Comparison of ENCODE assay signal across 19 cellular contexts in genomic region chr2:151767536-151767935, GRCh38. TPM values are rescaled to one million over a fixed set of nuclear protein-coding genes. Genes with fewer than 3 reads are reported as not detected.
A peak's percentile ranks its signal among the peaks of the same experiment; 100 is the strongest.
DNase-seq lines count a peak whose midpoint lies in the region; ATAC-seq and TF ChIP-seq lines count a peak whose summit lies in the region.
"Had no signal": no experiment of that assay in that cellular context is flagged by ENCODE, and none has a peak within 500 bp of the region (broad histone marks: within the 10 kb centered on the region; RNA-seq: fewer than 3 reads in every experiment).

No MANE protein-coding gene starts in this region.

- no peak overlapping the region for H2BK120ac ChIP-seq in mesenchymal stem cell (ENCODE audit: low read depth, low read length)

- H3K18ac ChIP-seq in mesenchymal stem cell (ENCODE audit: low read depth in 1 of 2, low read length in 2 of 2) = no peak overlapping the region

- TF ChIP-seq CTCF in natural killer cell (IDR thresholded peaks at IDR 0.05) (no peak), gastroesophageal sphincter (IDR thresholded peaks at IDR 0.05) (no peak)

- H4K8ac ChIP-seq in mesenchymal stem cell (ENCODE audit: low read length) = no peak overlapping the region

- H4K91ac ChIP-seq in mesenchymal stem cell (ENCODE audit: low read length) = no peak overlapping the region

- WGBS in mesenchymal stem cell = 69% methylated on average over 2 of the region's 2 CpGs
- 46 to 90% methylated on average over 2 of the region's 2 CpGs for WGBS in gastroesophageal sphincter (ENCODE audit: low coverage in 1 of 2), 2 donors

- no peaks in the 10 kb centered on the region for H3K79me1 ChIP-seq in mesenchymal stem cell (replicated peaks; ENCODE audit: low read length, poor library complexity, severe bottlenecking)

- H3K9me3 Mint-ChIP-seq in natural killer cell = peaks cover 0 to 3% of the 10 kb centered on the region in 2 donors
- no peaks in the 10 kb centered on the region for H3K9me3 Mint-ChIP-seq in natural killer cell treated with Interleukin-12 subunit alpha and Interleukin-12 subunit beta and Interleukin-15 and Interleukin-18, amount 100 ng/mL, for 72 hours

- H3K9me3 ChIP-seq in mesenchymal stem cell (ENCODE audit: control insufficient read depth, low read length) = no peaks in the 10 kb centered on the region
- no peaks in the 10 kb centered on the region for H3K9me3 ChIP-seq in gastroesophageal sphincter
- H3K9me3 ChIP-seq: pancreas had no signal

- no peak overlapping the region for H2AK5ac ChIP-seq in mesenchymal stem cell (ENCODE audit: low read length, severe bottlenecking)

- no peak overlapping the region for H3K4me2 ChIP-seq in mesenchymal stem cell (ENCODE audit: low read length, poor library complexity, severe bottlenecking)

- H3K14ac ChIP-seq in mesenchymal stem cell (ENCODE audit: low read length in 2 of 2) = no peak overlapping the region

- H3K36me3 Mint-ChIP-seq in natural killer cell = no peaks in the 10 kb centered on the region
- no peaks in the 10 kb centered on the region for H3K36me3 Mint-ChIP-seq in natural killer cell treated with Interleukin-12 subunit alpha and Interleukin-12 subunit beta and Interleukin-15 and Interleukin-18, amount 100 ng/mL, for 72 hours

- H3K36me3 ChIP-seq in mesenchymal stem cell (ENCODE audit: control insufficient read depth in 1 of 2, insufficient read depth in 2 of 2, low read depth in 1 of 2, low read length in 2 of 2) = peaks cover 0 to 7% of the 10 kb centered on the region in 2 experiments
- H3K36me3 ChIP-seq in gastroesophageal sphincter = no peaks in the 10 kb centered on the region
- H3K36me3 ChIP-seq: pancreas had no signal

- TF ChIP-seq POLR2A in gastroesophageal sphincter (IDR thresholded peaks at IDR 0.05) = no peak

- DNase-seq in natural killer cell (no peak), RKO (ENCODE audit: low spot score) (peak; percentile 5), mesenchymal stem cell (peak; percentile 16)
- no peak for DNase-seq in natural killer cell treated with Interleukin-12 subunit alpha and Interleukin-12 subunit beta and Interleukin-15 and Interleukin-18, amount 100 ng/mL, for 72 hours (ENCODE audit: low spot score)
- DNase-seq: 8988T; activated CD8-positive, alpha-beta T cell treated with anti-CD3 and anti-CD28 coated beads, Interleukin-2, amount 10 ng/mL, durations not matched to agents 7 days and 5 days; activated naive CD4-positive, alpha-beta T cell treated with anti-CD3 and anti-CD28 coated beads, Interleukin-2, amount 50 U/mL, for 16 hours; activated T-cell treated with anti-CD3 and anti-CD28 coated beads, Interleukin-2, amount 50 U/mL, for 4 hours; KG1; NCI-H1105; NCI-H524 treated with DMSO at 0.1 percent for 48 hours; pancreas; SHP77 treated with DMSO at 0.1 percent for 48 hours; stimulated activated CD4-positive, alpha-beta T cell treated with anti-CD3 and anti-CD28 coated beads, Interleukin-4, amount 100 ng/mL, for 1 hour had no signal

- no peak for TF ChIP-seq EP300 in gastroesophageal sphincter (IDR thresholded peaks at IDR 0.05)

- intact Hi-C loops in natural killer cell (cut with micrococcal nuclease) = no loop called here

- no peak overlapping the region for H3K4me3 Mint-ChIP-seq in natural killer cell
- no peak overlapping the region for H3K4me3 Mint-ChIP-seq in natural killer cell treated with Interleukin-12 subunit alpha and Interleukin-12 subunit beta and Interleukin-15 and Interleukin-18, amount 100 ng/mL, for 72 hours
- H3K4me3 Mint-ChIP-seq: activated CD8-positive, alpha-beta T cell treated with anti-CD3 and anti-CD28 coated beads, Interleukin-2, amount 10 ng/mL, durations not matched to agents 7 days and 5 days; activated T-cell treated with anti-CD3 and anti-CD28 coated beads, Interleukin-2, amount 50 U/mL, for 4 hours; CD14-positive monocyte had no signal

- H3K27ac Mint-ChIP-seq in natural killer cell = peak overlapping the region; percentile 83 to 89
- no peak overlapping the region for H3K27ac Mint-ChIP-seq in natural killer cell treated with Interleukin-12 subunit alpha and Interleukin-12 subunit beta and Interleukin-15 and Interleukin-18, amount 100 ng/mL, for 72 hours
- H3K27ac Mint-ChIP-seq: activated CD8-positive, alpha-beta T cell treated with anti-CD3 and anti-CD28 coated beads, Interleukin-2, amount 10 ng/mL, durations not matched to agents 7 days and 5 days; CD14-positive monocyte had no signal

- H3K9ac ChIP-seq in mesenchymal stem cell (ENCODE audit: low read length) = no peak overlapping the region

- ATAC-seq in natural killer cell = no peak
- ATAC-seq in natural killer cell treated with Interleukin-12 subunit alpha and Interleukin-12 subunit beta and Interleukin-15 and Interleukin-18, amount 100 ng/mL, for 72 hours = no peak
- no peak for ATAC-seq in GM19452 (IDR thresholded peaks at IDR 0.05; ENCODE audit: unreplicated experiment)
- no peak for ATAC-seq in gastroesophageal sphincter
- no peak for ATAC-seq in GM21737 (IDR thresholded peaks at IDR 0.05; ENCODE audit: unreplicated experiment)
- ATAC-seq in HG02840 (IDR thresholded peaks at IDR 0.05; ENCODE audit: low FRiP score, unreplicated experiment) = no peak
- ATAC-seq: activated CD8-positive, alpha-beta T cell treated with anti-CD3 and anti-CD28 coated beads, Interleukin-2, amount 10 ng/mL, durations not matched to agents 7 days and 5 days; pancreas had no signal

- H2BK5ac ChIP-seq in mesenchymal stem cell (ENCODE audit: low read depth, low read length, poor library complexity, severe bottlenecking) = no peak overlapping the region

- H3K4me1 Mint-ChIP-seq in natural killer cell = peaks cover 43 to 47% of the 10 kb centered on the region in 2 donors
- peaks cover 35 to 37% of the 10 kb centered on the region in 2 donors for H3K4me1 Mint-ChIP-seq in natural killer cell treated with Interleukin-12 subunit alpha and Interleukin-12 subunit beta and Interleukin-15 and Interleukin-18, amount 100 ng/mL, for 72 hours (ENCODE audit: low read depth in 2 of 2)

- H3K23ac ChIP-seq in mesenchymal stem cell (ENCODE audit: low read length in 2 of 2) = no peak overlapping the region

- no peaks in the 10 kb centered on the region for H3K27me3 ChIP-seq in mesenchymal stem cell (ENCODE audit: control insufficient read depth in 1 of 2, insufficient read depth in 1 of 2, low read length in 2 of 2)
- no peaks in the 10 kb centered on the region for H3K27me3 ChIP-seq in gastroesophageal sphincter
- H3K27me3 ChIP-seq: pancreas had no signal

- no peak overlapping the region for H2BK12ac ChIP-seq in mesenchymal stem cell (ENCODE audit: low read length in 2 of 2)

- peaks cover 4% of the 10 kb centered on the region for H3K4me1 ChIP-seq in mesenchymal stem cell (ENCODE audit: control insufficient read depth, insufficient read depth, low read depth, low read length)
- H3K4me1 ChIP-seq in gastroesophageal sphincter = peaks cover 0 to 13% (median 2%) of the 10 kb centered on the region in 3 donors
- H3K4me1 ChIP-seq: pancreas had no signal

- no peak overlapping the region for H2AFZ ChIP-seq in mesenchymal stem cell (ENCODE audit: low read depth, low read length)

- H3K27ac ChIP-seq in mesenchymal stem cell (ENCODE audit: low read length, poor library complexity, severe bottlenecking) (no peak overlapping the region), gastroesophageal sphincter (no peak overlapping the region)
- H3K27ac ChIP-seq: pancreas had no signal

- H3K27me3 Mint-ChIP-seq in natural killer cell (ENCODE audit: low read depth in 2 of 2) = no peaks in the 10 kb centered on the region
- H3K27me3 Mint-ChIP-seq in natural killer cell treated with Interleukin-12 subunit alpha and Interleukin-12 subunit beta and Interleukin-15 and Interleukin-18, amount 100 ng/mL, for 72 hours = no peaks in the 10 kb centered on the region

- no peak overlapping the region for H3K4ac ChIP-seq in mesenchymal stem cell (ENCODE audit: low read depth in 1 of 2, low read length in 2 of 2)

- H2BK15ac ChIP-seq in mesenchymal stem cell (ENCODE audit: low read depth, poor library complexity, severe bottlenecking) = no peak overlapping the region

- H3K4me3 ChIP-seq in mesenchymal stem cell (ENCODE audit: insufficient read depth in 1 of 2, low read depth in 1 of 2, low read length in 2 of 2) (no peak overlapping the region), gastroesophageal sphincter (no peak overlapping the region)
- H3K4me3 ChIP-seq: pancreas had no signal

RNA-seq across cellular contexts. Expression of gene NEB, which starts 33.3 kb away (rescaled TPM):
- total RNA-seq in natural killer cell (1 to 10 TPM; 5.0 to 5.7 (median 5.4) TPM), gastroesophageal sphincter (under 1 TPM; 0.07 to 0.47 (median 0.21) TPM)
- total RNA-seq in natural killer cell treated with Interleukin-12 subunit alpha and Interleukin-12 subunit beta and Interleukin-15 and Interleukin-18, amount 100 ng/mL, for 72 hours = 1 to 10 TPM in 1 of 2 donors, under 1 TPM in 1; 0.31 to 2.3 TPM
- polyA plus RNA-seq in mesenchymal stem cell (2013, experiment 1 of 2) = 0.04 TPM
- polyA plus RNA-seq in mesenchymal stem cell (2013, experiment 2 of 2) = 0.03 TPM
- polyA plus RNA-seq: CD14-positive monocyte had no signal

Comparison
In these comparisons a context has a peak if more than half of its experiments do, and no peak if none do; other contexts are left out.
1. H3K27ac Mint-ChIP-seq: peak in natural killer cell (2 of 2); none in natural killer cell treated with Interleukin-12 subunit alpha and Interleukin-12 subunit beta and Interleukin-15 and Interleukin-18, amount 100 ng/mL, for 72 hours (0 of 2).
2. DNase-seq: peak in RKO (single experiment) and mesenchymal stem cell (single experiment); none in natural killer cell (single experiment) and natural killer cell treated with Interleukin-12 subunit alpha and Interleukin-12 subunit beta and Interleukin-15 and Interleukin-18, amount 100 ng/mL, for 72 hours (single experiment).